1 cellular context compared by ENCODE assay signal in the genomic region with DNA sequence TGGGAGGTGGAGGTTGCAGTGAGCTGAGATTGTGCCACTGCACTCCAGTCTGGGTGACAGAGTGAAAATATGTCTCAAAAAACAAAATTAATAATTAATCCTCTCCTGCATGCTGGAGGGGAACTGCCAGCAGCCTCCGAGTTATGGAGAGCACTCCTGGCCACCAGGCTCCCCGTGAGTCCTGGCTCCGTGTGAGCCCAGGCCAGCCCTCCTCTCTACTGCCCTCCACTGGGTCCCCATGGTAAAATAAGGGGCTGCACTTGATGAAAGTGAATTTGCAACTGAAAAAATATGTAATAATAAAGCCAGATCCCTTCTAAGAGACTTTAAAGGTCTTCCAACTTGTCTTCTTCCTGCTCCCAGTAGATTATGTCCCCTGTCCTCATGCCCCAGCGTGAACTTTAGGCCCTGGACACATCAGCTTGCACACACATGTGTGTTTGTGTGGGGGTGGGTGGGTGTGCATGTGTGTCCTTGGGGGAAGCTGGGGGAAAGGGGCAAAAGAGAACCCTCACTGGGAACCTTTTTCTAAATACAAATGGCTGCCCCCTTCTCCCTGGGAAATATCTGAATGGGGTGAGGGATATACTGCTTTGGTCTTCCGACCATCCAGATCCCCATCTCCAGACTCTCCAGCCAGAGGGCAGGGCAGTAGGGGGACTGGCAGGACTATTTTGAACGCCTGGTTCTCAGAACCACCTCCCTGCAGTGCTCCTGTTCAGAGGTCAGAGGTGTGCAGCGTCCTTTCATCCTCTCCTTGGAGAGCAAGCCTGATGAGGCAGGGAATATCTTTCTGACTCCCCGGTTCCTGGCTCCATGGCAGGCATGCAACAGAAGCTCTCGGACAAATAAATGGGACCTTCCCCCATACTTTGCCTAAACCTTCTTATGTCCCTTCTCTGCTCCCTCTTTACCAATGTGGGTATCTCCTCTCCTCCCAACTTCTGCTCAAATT.
TF ChIP-seq lines count a peak whose summit lies in the region.

No MANE protein-coding gene starts in this region.

TF ChIP-seq in K562, 482 proteins besides CTCF, POLR2A, EP300 and RAD21:
- no peak for TF ChIP-seq PPARD (CRISPR knock-in tag; IDR thresholded peaks at IDR 0.05)
- TF ChIP-seq NR4A1 (CRISPR knock-in tag; IDR thresholded peaks at IDR 0.05): no peak
- TF ChIP-seq NR4A1 (tag; IDR thresholded peaks at IDR 0.05): no peak
- TF ChIP-seq HMG20A (CRISPR knock-in tag; conservative IDR thresholded peaks at IDR 0.05): no peak
- TF ChIP-seq TAF1 (IDR thresholded peaks at IDR 0.05; ENCODE audit: control insufficient read depth, extremely low read depth, insufficient read depth, low read length, severe bottlenecking): no peak
- no peak for TF ChIP-seq NONO (IDR thresholded peaks at IDR 0.05; ENCODE audit: low read depth in 2 of 2, low read length in 1 of 2)
- TF ChIP-seq MITF (IDR thresholded peaks at IDR 0.05): no peak
- no peak for TF ChIP-seq KAT7 (CRISPR knock-in tag; IDR thresholded peaks at IDR 0.05; ENCODE audit: borderline replicate concordance)
- 0 out of 2 replicates have a peak, but pooled peaks have one; percentile 17 for TF ChIP-seq KLF16 (IDR thresholded peaks at IDR 0.05)
- peak; percentile 59; the same call in 1 of the 2 replicates for TF ChIP-seq SMC3 (conservative IDR thresholded peaks at IDR 0.05; ENCODE audit: insufficient read depth, low read depth, low read length)
- no peak for TF ChIP-seq FUS (optimal IDR thresholded peaks at IDR 0.05; ENCODE audit: low read depth, low read length)
- TF ChIP-seq NCOA6 (IDR thresholded peaks at IDR 0.05): no peak
- no peak for TF ChIP-seq CHD2 (IDR thresholded peaks at IDR 0.05; ENCODE audit: low read depth, low read length)
- TF ChIP-seq, protein P1, sequence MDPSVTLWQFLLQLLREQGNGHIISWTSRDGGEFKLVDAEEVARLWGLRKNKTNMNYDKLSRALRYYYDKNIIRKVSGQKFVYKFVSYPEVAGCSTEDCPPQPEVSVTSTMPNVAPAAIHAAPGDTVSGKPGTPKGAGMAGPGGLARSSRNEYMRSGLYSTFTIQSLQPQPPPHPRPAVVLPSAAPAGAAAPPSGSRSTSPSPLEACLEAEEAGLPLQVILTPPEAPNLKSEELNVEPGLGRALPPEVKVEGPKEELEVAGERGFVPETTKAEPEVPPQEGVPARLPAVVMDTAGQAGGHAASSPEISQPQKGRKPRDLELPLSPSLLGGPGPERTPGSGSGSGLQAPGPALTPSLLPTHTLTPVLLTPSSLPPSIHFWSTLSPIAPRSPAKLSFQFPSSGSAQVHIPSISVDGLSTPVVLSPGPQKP (CRISPR knock-in tag; IDR thresholded peaks at IDR 0.05): no peak
- TF ChIP-seq SMARCB1 (IDR thresholded peaks at IDR 0.05; ENCODE audit: insufficient read length, low read depth): no peak
- no peak for TF ChIP-seq YY1 (IDR thresholded peaks at IDR 0.05; ENCODE audit: borderline replicate concordance in 1 of 3, control insufficient read depth in 1 of 3, extremely low read depth in 1 of 3, insufficient read depth in 3 of 3, insufficient read length in 1 of 3, insufficient replicate concordance in 2 of 3, low read depth in 1 of 3, low read length in 2 of 3)
- no peak for TF ChIP-seq ZNF146 (CRISPR knock-in tag; IDR thresholded peaks at IDR 0.05; ENCODE audit: unreplicated experiment)
